ENCODE assay signal across 16 cellular contexts in genomic region chr10:74113546-74113945, GRCh38. TPM values are rescaled to one million over a fixed set of nuclear protein-coding genes. Genes with fewer than 3 reads are reported as not detected.
DNase-seq lines count a peak whose midpoint lies in the region; ATAC-seq and TF ChIP-seq lines count a peak whose summit lies in the region.
"Had no signal": no experiment of that assay in that cellular context is flagged by ENCODE, and none has a peak within 500 bp of the region (broad histone marks: within the 10 kb centered on the region; RNA-seq: fewer than 3 reads in every experiment).

No MANE protein-coding gene starts in this region.

- H3K27me3 Mint-ChIP-seq in progenitor cell of endocrine pancreas = no peaks in the 10 kb centered on the region
- H3K27me3 Mint-ChIP-seq: CD4-positive, CD25-positive, alpha-beta regulatory T cell had no signal

- TF ChIP-seq CTCF in fibroblast of pulmonary artery (IDR thresholded peaks at IDR 0.05; ENCODE audit: low read length, missing control alignments) = no peak
- TF ChIP-seq CTCF in progenitor cell of endocrine pancreas (IDR thresholded peaks at IDR 0.05; ENCODE audit: unreplicated experiment) = no peak

- peak; percentile 50 for DNase-seq in DMS79 (lab: John Stamatoyannopoulos, UW)
- peak; percentile 81 for DNase-seq in adipocyte (ENCODE audit: low read depth)
- peak; percentile 20 for DNase-seq in fibroblast of pulmonary artery (ENCODE audit: low read depth)
- DNase-seq in progenitor cell of endocrine pancreas (ENCODE audit: low spot score, unreplicated experiment) = no peak
- no peak for DNase-seq in SW480 (ENCODE audit: low spot score)
- DNase-seq in H7 = no peak
- DNase-seq: activated CD8-positive, alpha-beta memory T cell treated with anti-CD3 and anti-CD28 coated beads for 24 hours; CD4-positive, CD25-positive, alpha-beta regulatory T cell; erythroblast; NCI-H1694; ovary had no signal

- no peak overlapping the region for H3K4me3 Mint-ChIP-seq in progenitor cell of endocrine pancreas (ENCODE audit: low read depth)
- H3K4me3 Mint-ChIP-seq: CD4-positive, CD25-positive, alpha-beta regulatory T cell; T-helper 2 cell treated with Interferon-gamma antibody and Interleukin-4, amounts not matched to agents 5 μg/mL and 100 μg/mL, for 36 hours had no signal

- H3K36me3 Mint-ChIP-seq in progenitor cell of endocrine pancreas (ENCODE audit: insufficient read depth) = peaks cover 35% of the 10 kb centered on the region

- H3K36me3 ChIP-seq in adipocyte (ENCODE audit: control insufficient read depth, insufficient read depth, low read length, severe bottlenecking) (peaks cover 98% of the 10 kb centered on the region), H7 (replicated peaks; ENCODE audit: control insufficient read depth, insufficient read depth, low read length) (peaks cover 76% of the 10 kb centered on the region)
- H3K36me3 ChIP-seq: ovary had no signal

- H3K9me3 ChIP-seq in adipocyte (ENCODE audit: control insufficient read depth, low read length) = no peaks in the 10 kb centered on the region
- H3K9me3 ChIP-seq: HAP-1, ovary had no signal

- H3K27me3 ChIP-seq in adipocyte (replicated peaks; ENCODE audit: control insufficient read depth, insufficient read depth, low read length) (no peaks in the 10 kb centered on the region), H7 (ENCODE audit: control insufficient read depth, insufficient read depth, low read length) (no peaks in the 10 kb centered on the region)
- H3K27me3 ChIP-seq: ovary had no signal

- H3K27ac Mint-ChIP-seq in progenitor cell of endocrine pancreas = peak overlapping the region; percentile 59
- H3K27ac Mint-ChIP-seq: T-helper 2 cell treated with Interferon-gamma antibody and Interleukin-4, amounts not matched to agents 5 μg/mL and 100 μg/mL, for 36 hours had no signal

- peak overlapping the region; percentile 3 for H3K9ac ChIP-seq in adipocyte (ENCODE audit: low read length)

- ATAC-seq in HG03439 (IDR thresholded peaks at IDR 0.05; ENCODE audit: unreplicated experiment) = no peak
- ATAC-seq in HG03280 (IDR thresholded peaks at IDR 0.05; ENCODE audit: unreplicated experiment) = no peak
- ATAC-seq: HepG2 had no signal

- no peak overlapping the region for H3K4me3 ChIP-seq in adipocyte (ENCODE audit: low read length)
- H3K4me3 ChIP-seq in fibroblast of pulmonary artery (replicated peaks; ENCODE audit: low read depth, low read length) = no peak overlapping the region
- no peak overlapping the region for H3K4me3 ChIP-seq in H7 (ENCODE audit: insufficient read depth, low read depth, low read length)
- H3K4me3 ChIP-seq: HAP-1, ovary had no signal

- H3K4me1 Mint-ChIP-seq in progenitor cell of endocrine pancreas (ENCODE audit: low read depth) = no peaks in the 10 kb centered on the region

- H3K4me1 ChIP-seq in adipocyte (ENCODE audit: control insufficient read depth, insufficient read depth, low read length) = peaks cover 25% of the 10 kb centered on the region
- H3K4me1 ChIP-seq: HAP-1 had no signal

- H3K9me3 Mint-ChIP-seq in progenitor cell of endocrine pancreas (ENCODE audit: low read depth) = no peaks in the 10 kb centered on the region
- H3K9me3 Mint-ChIP-seq: CD4-positive, CD25-positive, alpha-beta regulatory T cell; T-helper 2 cell treated with Interferon-gamma antibody and Interleukin-4, amounts not matched to agents 5 μg/mL and 100 μg/mL, for 36 hours had no signal

RNA-seq across cellular contexts. Expression of gene AP3M1, which starts 37.1 kb away (rescaled TPM):
- 49.7 and 51.7 TPM in 2 replicates for total RNA-seq in progenitor cell of endocrine pancreas
- 27.8 and 32.7 TPM in 2 replicates for total RNA-seq in H7 (2014; rRNA removed; shearing (Covaris generic))

RNA-seq across cellular contexts. Expression of gene ADK, which starts 37.5 kb away (rescaled TPM):
- 20.7 and 24.4 TPM in 2 replicates for total RNA-seq in progenitor cell of endocrine pancreas
- total RNA-seq in H7 (2014; rRNA removed; shearing (Covaris generic)) = 20.1 and 28.0 TPM in 2 replicates

Comparison
In these comparisons a context has a peak if more than half of its experiments do, and no peak if none do; other contexts are left out.
1. DNase-seq: peak in DMS79 (single experiment), adipocyte (single experiment) and fibroblast of pulmonary artery (single experiment); none in progenitor cell of endocrine pancreas (single experiment), SW480 (single experiment) and H7 (single experiment).